ENCODE assay signal across 19 cellular contexts in the genomic region with DNA sequence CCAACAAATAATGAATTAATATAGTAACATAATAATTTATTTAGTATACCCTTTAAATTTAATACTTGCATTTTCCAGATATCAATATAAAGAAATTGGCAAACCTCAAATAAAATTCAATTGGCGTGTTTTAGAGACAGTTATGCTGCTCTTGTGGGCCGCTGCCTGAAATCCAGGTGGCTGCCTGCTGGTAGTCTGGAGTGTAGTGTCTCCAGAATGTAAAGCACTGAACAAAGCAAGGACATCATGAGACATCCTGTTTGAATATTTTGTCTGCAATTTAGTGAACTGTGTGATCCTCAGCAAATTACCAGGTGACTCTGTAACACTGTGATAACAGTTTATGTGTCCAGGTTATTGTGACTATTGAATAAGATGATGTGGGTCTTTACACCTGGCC. TPM values are rescaled to one million over a fixed set of nuclear protein-coding genes. Genes with fewer than 3 reads are reported as not detected.
A peak's percentile ranks its signal among the peaks of the same experiment; 100 is the strongest.
DNase-seq lines count a peak whose midpoint lies in the region; ATAC-seq and TF ChIP-seq lines count a peak whose summit lies in the region.
"Had no signal": no experiment of that assay in that cellular context is flagged by ENCODE, and none has a peak within 500 bp of the region (broad histone marks: within the 10 kb centered on the region; RNA-seq: fewer than 3 reads in every experiment).

No MANE protein-coding gene starts in this region.

- DNase-seq in DMS153 (lab: John Stamatoyannopoulos, UW) (peak; percentile 83), DMS153 treated with DMSO at 0.1 percent for 48 hours (lab: John Stamatoyannopoulos, UW; ENCODE audit: unreplicated experiment) (no peak), NCI-H748 (lab: John Stamatoyannopoulos, UW; ENCODE audit: unreplicated experiment) (peak; percentile 85), NCI-H748 treated with DMSO at 0.1 percent for 48 hours (lab: John Stamatoyannopoulos, UW) (no peak), NCI-H69 (lab: John Stamatoyannopoulos, UW) (peak; percentile 43), Peyer's patch (no peak)
- no peak for DNase-seq in stimulated activated CD4-positive, alpha-beta T cell treated with anti-CD3 and anti-CD28 coated beads, Interleukin-12 subunit alpha, Interleukin-12 subunit beta, amount 100 ng/mL, for 4 hours
- DNase-seq: CD4-positive, CD25-positive, alpha-beta regulatory T cell; CD8-positive, alpha-beta memory T cell; DMS 273 treated with DMSO at 0.1 percent for 48 hours; DND-41; GOT3; HFFc6 had no signal

- no peaks in the 10 kb centered on the region for H3K36me3 ChIP-seq in Peyer's patch
- H3K36me3 ChIP-seq: BLaER1, HAP-1 had no signal

- H3K4me3 ChIP-seq in Peyer's patch = no peak overlapping the region
- H3K4me3 ChIP-seq: BLaER1, HAP-1 had no signal

- no peaks in the 10 kb centered on the region for H3K4me1 ChIP-seq in Peyer's patch
- H3K4me1 ChIP-seq: BLaER1 had no signal

- no peaks in the 10 kb centered on the region for H3K27me3 ChIP-seq in Peyer's patch
- H3K27me3 ChIP-seq: BLaER1 had no signal

- no peak overlapping the region for H3K27ac ChIP-seq in Peyer's patch
- H3K27ac ChIP-seq: 22Rv1, BLaER1, C4-2B had no signal

- no peak for TF ChIP-seq CTCF in Peyer's patch (IDR thresholded peaks at IDR 0.05)

- no peak for TF ChIP-seq POLR2A in Peyer's patch (IDR thresholded peaks at IDR 0.05)

- no peak for ATAC-seq in HG03175 (IDR thresholded peaks at IDR 0.05; ENCODE audit: unreplicated experiment)

- peaks cover 0 to 2% (median 0%) of the 10 kb centered on the region in 4 donors for H3K9me3 ChIP-seq in Peyer's patch
- H3K9me3 ChIP-seq: BLaER1, HAP-1 had no signal

RNA-seq across cellular contexts. Expression of a gene that starts 29.9 kb away (rescaled TPM):
- not detected for total RNA-seq in Peyer's patch
- total RNA-seq: B cell; CD4-positive, CD25-positive, alpha-beta regulatory T cell; CD8-positive, alpha-beta memory T cell; HFFc6 had no signal

Comparison
In these comparisons a context has a peak if more than half of its experiments do, and no peak if none do; other contexts are left out.
1. DNase-seq: peak in DMS153 (single experiment), NCI-H748 (single experiment) and NCI-H69 (single experiment); none in DMS153 treated with DMSO at 0.1 percent for 48 hours (single experiment), NCI-H748 treated with DMSO at 0.1 percent for 48 hours (single experiment), Peyer's patch (0 of 3) and stimulated activated CD4-positive, alpha-beta T cell treated with anti-CD3 and anti-CD28 coated beads, Interleukin-12 subunit alpha, Interleukin-12 subunit beta, amount 100 ng/mL, for 4 hours (single experiment).